8 cellular contexts compared by ENCODE assay signal in the genomic region with DNA sequence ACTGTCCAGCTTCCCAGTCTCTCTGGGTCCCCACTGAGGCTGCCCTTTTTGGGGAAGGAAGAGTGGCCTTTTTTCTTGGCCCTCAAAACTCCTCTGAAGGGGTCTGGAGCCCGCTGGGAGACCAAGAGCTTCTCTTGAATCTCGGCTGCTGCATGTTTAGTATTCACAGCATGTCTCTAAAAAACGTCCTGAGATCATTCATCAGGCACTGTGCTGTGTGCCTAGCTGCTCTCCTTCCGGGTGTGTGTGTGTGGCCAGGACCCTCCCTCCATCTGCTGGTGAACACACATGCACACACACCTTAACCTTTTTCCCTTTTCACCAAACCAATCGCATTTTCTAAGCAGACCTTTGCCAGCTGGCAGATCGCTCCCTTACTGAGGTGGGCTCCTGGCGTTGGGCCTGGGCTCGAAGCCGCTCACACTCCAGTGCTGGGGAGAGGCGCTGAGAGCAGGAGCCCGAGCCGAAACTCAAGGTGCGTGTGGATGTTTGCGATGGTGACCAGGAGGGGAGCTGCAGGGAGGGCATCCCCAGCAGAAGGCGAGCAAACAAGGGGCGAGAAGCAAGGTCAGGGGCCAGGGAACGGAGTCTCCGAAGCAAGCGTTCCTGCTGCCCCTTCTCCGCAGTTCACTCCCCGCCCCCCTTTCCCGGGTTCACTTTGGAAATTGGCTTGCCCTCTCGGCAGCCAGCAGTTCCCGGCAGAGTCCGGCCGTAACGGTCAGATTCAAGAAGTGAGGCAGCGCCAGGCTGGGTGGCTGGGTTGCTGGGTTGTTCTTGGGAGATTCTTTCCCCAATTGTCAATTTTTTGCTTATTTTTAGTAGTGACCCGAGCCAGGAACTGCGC. TPM values are rescaled to one million over a fixed set of nuclear protein-coding genes. Genes with fewer than 3 reads are reported as not detected.
DNase-seq lines count a peak whose midpoint lies in the region; ATAC-seq and TF ChIP-seq lines count a peak whose summit lies in the region.

No MANE protein-coding gene starts in this region.

- no peaks in the 10 kb centered on the region for H3K36me3 Mint-ChIP-seq in T-cell
- H3K36me3 Mint-ChIP-seq in stimulated activated memory B cell treated with anti-CD40 and anti-IgM and Interleukin-4, amounts not matched to agents 10 μg/mL and 1 μg/mL and 100 μg/mL, for 72 hours = no peaks in the 10 kb centered on the region

- H3K27me3 ChIP-seq in A673 (replicated peaks; ENCODE audit: insufficient read depth, low read depth, low read length, poor library complexity) = peaks cover 19% of the 10 kb centered on the region
- peaks cover 6% of the 10 kb centered on the region for H3K27me3 ChIP-seq in iPS DF 6.9 (ENCODE audit: control insufficient read depth, insufficient read depth, low read length)

- H3K9me3 ChIP-seq in A673 (ENCODE audit: low read depth, low read length, poor library complexity, severe bottlenecking) (no peaks in the 10 kb centered on the region), iPS DF 6.9 (ENCODE audit: control insufficient read depth, insufficient read depth, low read length) (no peaks in the 10 kb centered on the region)

- TF ChIP-seq CTCF in A673 (conservative IDR thresholded peaks at IDR 0.05; ENCODE audit: low read depth, low read length) (no peak), GM12874 (IDR thresholded peaks at IDR 0.05; ENCODE audit: insufficient read depth, low read depth, low read length) (0 out of 2 replicates have a peak, but pooled peaks have one; percentile 13)

- intact Hi-C loops in A673 (cut with micrococcal nuclease; ENCODE audit: unreplicated experiment) = loop anchor here (10.0 kb wide), 1 partner anchor 554 kb away; no protein-coding TSS in a partner anchor

- DNase-seq in A673 (ENCODE audit: low spot score) = no peak
- no peak for DNase-seq in T-cell
- DNase-seq in iPS DF 6.9 (ENCODE audit: low read depth, low spot score) = no peak
- no peak for DNase-seq in mesenteric fat pad (ENCODE audit: low spot score)
- no peak for DNase-seq in SIG-M5 (lab: John Stamatoyannopoulos, UW)
- DNase-seq in kidney tubule cell (ENCODE audit: low spot score) = no peak

- no TSS peak for BruUV-seq in A673 (replicated peaks; lab: Mats Ljungman, UMichigan)

- no peak for ATAC-seq in T-cell (replicated peaks in 1 of 4)
- no peak for ATAC-seq in stimulated activated memory B cell treated with anti-CD40 and anti-IgM and Interleukin-4, amounts not matched to agents 10 μg/mL and 1 μg/mL and 100 μg/mL, for 72 hours

- WGBS in iPS DF 6.9 (ENCODE audit: insufficient coverage, insufficient read length) = no CpG with 5 or more reads among the region's 30 CpGs

- peak overlapping the region; percentile 39 to 71 (median 58) for H3K4me3 Mint-ChIP-seq in T-cell
- peak overlapping the region; percentile 65 for H3K4me3 Mint-ChIP-seq in stimulated activated memory B cell treated with anti-CD40 and anti-IgM and Interleukin-4, amounts not matched to agents 10 μg/mL and 1 μg/mL and 100 μg/mL, for 72 hours

- H3K4me1 Mint-ChIP-seq in T-cell = peaks cover 16 to 22% (median 20%) of the 10 kb centered on the region in 3 donors
- peaks cover 31% of the 10 kb centered on the region for H3K4me1 Mint-ChIP-seq in stimulated activated memory B cell treated with anti-CD40 and anti-IgM and Interleukin-4, amounts not matched to agents 10 μg/mL and 1 μg/mL and 100 μg/mL, for 72 hours

- no peak overlapping the region for H3K27ac Mint-ChIP-seq in T-cell
- H3K27ac Mint-ChIP-seq in stimulated activated memory B cell treated with anti-CD40 and anti-IgM and Interleukin-4, amounts not matched to agents 10 μg/mL and 1 μg/mL and 100 μg/mL, for 72 hours = no peak overlapping the region

- no peak overlapping the region for H3K27ac ChIP-seq in A673 (ENCODE audit: low read depth, low read length, poor library complexity, severe bottlenecking)
- no peak overlapping the region for H3K27ac ChIP-seq in iPS DF 6.9 (ENCODE audit: low read length)

- H3K4me1 ChIP-seq in A673 (ENCODE audit: insufficient read depth, low read length, poor library complexity, severe bottlenecking) (no peaks in the 10 kb centered on the region), iPS DF 6.9 (ENCODE audit: control insufficient read depth, insufficient read depth, low read length) (peaks cover 7% of the 10 kb centered on the region; the same call in 1 of the 2 replicates)

- CTCF ChIA-PET in A673 (lab: Charles Lee) (no interaction called here), T-cell (lab: Charles Lee) (no interaction called here)

- no peaks in the 10 kb centered on the region for H3K9me3 Mint-ChIP-seq in T-cell
- no peaks in the 10 kb centered on the region for H3K9me3 Mint-ChIP-seq in stimulated activated memory B cell treated with anti-CD40 and anti-IgM and Interleukin-4, amounts not matched to agents 10 μg/mL and 1 μg/mL and 100 μg/mL, for 72 hours

- peaks cover 42 to 67% of the 10 kb centered on the region in 2 donors for H3K27me3 Mint-ChIP-seq in T-cell
- H3K27me3 Mint-ChIP-seq in stimulated activated memory B cell treated with anti-CD40 and anti-IgM and Interleukin-4, amounts not matched to agents 10 μg/mL and 1 μg/mL and 100 μg/mL, for 72 hours = peaks cover 49% of the 10 kb centered on the region

- no peaks in the 10 kb centered on the region for H3K36me3 ChIP-seq in A673 (ENCODE audit: insufficient read depth, low read length, poor library complexity, severe bottlenecking)
- no peaks in the 10 kb centered on the region for H3K36me3 ChIP-seq in iPS DF 6.9 (ENCODE audit: control insufficient read depth, insufficient read depth, low read length)

- POLR2A ChIA-PET in A673 (lab: Charles Lee; ENCODE audit: low non-redundant PET) = no interaction called here
- POLR2A ChIA-PET in T-cell (lab: Charles Lee) = no interaction called here

- H3K4me3 ChIP-seq in A673 (ENCODE audit: low read depth, low read length, poor library complexity, severe bottlenecking) (peak overlapping the region; percentile 45), iPS DF 6.9 (ENCODE audit: low read length) (peak overlapping the region; percentile 38; the same call in 1 of the 2 replicates)

RNA-seq across cellular contexts. Expression of a gene that starts 0.6 kb away (rescaled TPM):
- total RNA-seq in A673 (2021) (0.09 and 0.15 TPM in 2 replicates), T-cell (1 to 10 TPM in 2 of 5 donors, under 1 TPM in 3; 0.12 to 1.6 (median 0.86) TPM), mesenteric fat pad (0.13 TPM)
